Comparison of ENCODE assay signal across 15 cellular contexts in genomic region chrX:63747331-63747730, GRCh38. TPM values are rescaled to one million over a fixed set of nuclear protein-coding genes. Genes with fewer than 3 reads are reported as not detected.
DNase-seq lines count a peak whose midpoint lies in the region; ATAC-seq and TF ChIP-seq lines count a peak whose summit lies in the region.
"Had no signal": no experiment of that assay in that cellular context is flagged by ENCODE, and none has a peak within 500 bp of the region (broad histone marks: within the 10 kb centered on the region; RNA-seq: fewer than 3 reads in every experiment).

No MANE protein-coding gene starts in this region.

- H3K4me3 ChIP-seq in astrocyte of the spinal cord (ENCODE audit: low read depth, low read length) (no peak overlapping the region), cardiac muscle cell (no peak overlapping the region), mucosa of descending colon (no peak overlapping the region), dorsolateral prefrontal cortex (peak overlapping the region in 4 of 59 donors; percentile 2 to 17 (median 8))
- H3K4me3 ChIP-seq: neural progenitor cell had no signal

- no peak for ATAC-seq in mucosa of descending colon

- H3K27me3 ChIP-seq in cardiac muscle cell (no peaks in the 10 kb centered on the region), dorsolateral prefrontal cortex (peaks cover 0 to 74% (median 8%) of the 10 kb centered on the region in 45 donors)
- H3K27me3 ChIP-seq: neural progenitor cell had no signal

- in situ Hi-C loops in astrocyte of the spinal cord (cut with HindIII; ENCODE audit: low sequenced_read_pairs), result no loop called here

- DNase-seq in DMS 273 (lab: John Stamatoyannopoulos, UW; ENCODE audit: unreplicated experiment) (peak; percentile 34), DMS 273 treated with DMSO at 0.1 percent for 48 hours (lab: John Stamatoyannopoulos, UW) (no peak), astrocyte of the spinal cord (ENCODE audit: low read depth, low spot score) (peak; percentile 57), cardiac muscle cell (ENCODE audit: low read depth in 1 of 2, low spot score in 1 of 2) (peak; percentile 14 to 68), renal cortical epithelial cell (ENCODE audit: low read depth) (peak; percentile 79), NCI-H345 treated with DMSO at 0.1 percent for 48 hours (lab: John Stamatoyannopoulos, UW; ENCODE audit: unreplicated experiment) (no peak), mucosa of descending colon (no peak), dorsolateral prefrontal cortex (no peak)
- DNase-seq: activated T-cell treated with anti-CD3 and anti-CD28 coated beads, Interleukin-2, amount 50 U/mL, for 72 hours; NCI-H510A treated with DMSO at 0.1 percent for 48 hours; SIG-M5; stimulated activated CD4-positive, alpha-beta T cell treated with anti-CD3 and anti-CD28 coated beads, Interleukin-2, amount 100 ng/mL, for 24 hours had no signal

- intact Hi-C loops in mucosa of descending colon (cut with DNase I, micrococcal nuclease) (no loop called here), dorsolateral prefrontal cortex (cut with DNase I) (no loop called here)

- TF ChIP-seq CTCF in astrocyte of the spinal cord (IDR thresholded peaks at IDR 0.05; ENCODE audit: low read depth, low read length) (no peak), cardiac muscle cell (IDR thresholded peaks at IDR 0.05; ENCODE audit: low read depth, low read length) (no peak), mucosa of descending colon (IDR thresholded peaks at IDR 0.05) (no peak), dorsolateral prefrontal cortex (IDR thresholded peaks at IDR 0.05 in 54 of 56, conservative IDR thresholded peaks at IDR 0.05 in 2 of 56; ENCODE audit: low read depth in 1 of 56, partially characterized antibody in 56 of 56) (no peak)

- H3K9me3 ChIP-seq in cardiac muscle cell (ENCODE audit: low read depth), result no peaks in the 10 kb centered on the region
- H3K9me3 ChIP-seq in mucosa of descending colon, result no peaks in the 10 kb centered on the region

- peaks cover 7% of the 10 kb centered on the region for H3K4me1 ChIP-seq in cardiac muscle cell (ENCODE audit: low read depth)
- H3K4me1 ChIP-seq in mucosa of descending colon (ENCODE audit: low read depth), result no peaks in the 10 kb centered on the region

- H3K36me3 ChIP-seq in cardiac muscle cell (no peaks in the 10 kb centered on the region), mucosa of descending colon (ENCODE audit: low read depth) (no peaks in the 10 kb centered on the region)
- H3K36me3 ChIP-seq: neural progenitor cell had no signal

- H3K27ac ChIP-seq in cardiac muscle cell (no peak overlapping the region), dorsolateral prefrontal cortex (peak overlapping the region in 1 of 59 donors; percentile 30)
- H3K27ac ChIP-seq: 22Rv1, neural progenitor cell, VCaP had no signal

RNA-seq across cellular contexts. Expression of gene ARHGEF9, which starts 37.7 kb away (rescaled TPM):
- 39.4 and 54.2 TPM in 2 replicates for total RNA-seq in cardiac muscle cell
- polyA plus RNA-seq in cardiac muscle cell, result 27.2 and 34.9 TPM in 2 replicates
- 14.0 and 19.6 TPM in 2 replicates for total RNA-seq in renal cortical epithelial cell
- 10 to 100 TPM; 33.7 to 34.6 (median 34.3) TPM for total RNA-seq in mucosa of descending colon
- total RNA-seq in dorsolateral prefrontal cortex, result 100 to 1,000 TPM in 117 of 120 experiments, 10 to 100 TPM in 3; 64.0 to 264 (median 181) TPM

Comparison
In these comparisons a context has a peak if more than half of its experiments do, and no peak if none do; other contexts are left out.
1. DNase-seq: peak in DMS 273 (single experiment), astrocyte of the spinal cord (single experiment), cardiac muscle cell (2 of 2) and renal cortical epithelial cell (single experiment); none in DMS 273 treated with DMSO at 0.1 percent for 48 hours (single experiment), NCI-H345 treated with DMSO at 0.1 percent for 48 hours (single experiment), mucosa of descending colon (0 of 3) and dorsolateral prefrontal cortex (0 of 10).